27 cellular contexts compared by ENCODE assay signal in genomic region chr4:168021666-168022065, GRCh38.
DNase-seq lines count a peak whose midpoint lies in the region; ATAC-seq, FAIRE-seq and TF ChIP-seq lines count a peak whose summit lies in the region.
"Had no signal": no experiment of that assay in that cellular context is flagged by ENCODE, and none has a peak within 500 bp of the region (broad histone marks: within the 10 kb centered on the region; RNA-seq: fewer than 3 reads in every experiment).

No MANE protein-coding gene starts in this region.

- H3K4me3 ChIP-seq in astrocyte (ENCODE audit: insufficient read depth, low read depth, low read length) = no peak overlapping the region
- H3K4me3 ChIP-seq: A549, PC-9 had no signal

- H3K4me3 Mint-ChIP-seq in astrocyte (ENCODE audit: unreplicated experiment) = no peak overlapping the region
- H3K4me3 Mint-ChIP-seq: activated CD8-positive, alpha-beta T cell treated with anti-CD3 and anti-CD28 coated beads for 36 hours; activated naive CD8-positive, alpha-beta T cell treated with anti-CD3 and anti-CD28 coated beads for 36 hours; B cell; neural crest cell had no signal

- H3K79me2 ChIP-seq in astrocyte (ENCODE audit: insufficient read depth, low read length) = no peaks in the 10 kb centered on the region

- H3K9me3 Mint-ChIP-seq in astrocyte (ENCODE audit: unreplicated experiment) = peaks cover 9% of the 10 kb centered on the region

- H3K36me3 Mint-ChIP-seq in astrocyte (ENCODE audit: low read depth, unreplicated experiment) = no peaks in the 10 kb centered on the region
- H3K36me3 Mint-ChIP-seq: activated naive CD8-positive, alpha-beta T cell treated with anti-CD3 and anti-CD28 coated beads for 36 hours had no signal

- H3K27me3 ChIP-seq in astrocyte (ENCODE audit: insufficient read depth, low read length) = no peaks in the 10 kb centered on the region

- no peaks in the 10 kb centered on the region for H3K36me3 ChIP-seq in astrocyte (ENCODE audit: insufficient read depth, low read length)

- no peaks in the 10 kb centered on the region for H4K20me1 ChIP-seq in astrocyte (ENCODE audit: insufficient read depth, low read length)

- H2AFZ ChIP-seq in astrocyte (ENCODE audit: low read depth, low read length) = no peak overlapping the region
- H2AFZ ChIP-seq: PC-9 had no signal

- no peaks in the 10 kb centered on the region for H3K4me1 ChIP-seq in astrocyte (ENCODE audit: insufficient read depth, low read length)
- H3K4me1 ChIP-seq: A549, Caco-2 had no signal

- H3K9ac ChIP-seq in astrocyte (ENCODE audit: low read length) = no peak overlapping the region

- H3K27ac ChIP-seq in astrocyte (ENCODE audit: low read depth, low read length) = no peak overlapping the region
- H3K27ac ChIP-seq: A549, PC-9 had no signal

- TF ChIP-seq CTCF in astrocyte (IDR thresholded peaks at IDR 0.05; ENCODE audit: insufficient read depth, low read depth, low read length) = no peak

- H3K27ac Mint-ChIP-seq in astrocyte (ENCODE audit: unreplicated experiment) = no peak overlapping the region
- H3K27ac Mint-ChIP-seq: activated CD8-positive, alpha-beta T cell treated with anti-CD3 and anti-CD28 coated beads for 36 hours; activated naive CD8-positive, alpha-beta T cell treated with anti-CD3 and anti-CD28 coated beads for 36 hours; B cell; progenitor cell of endocrine pancreas had no signal

- H3K9me3 ChIP-seq in astrocyte (ENCODE audit: insufficient read depth, low read depth, low read length) = peaks cover 3% of the 10 kb centered on the region
- H3K9me3 ChIP-seq: A549, Caco-2 had no signal

- FAIRE-seq in A204.1 (lab: Jason Lieb, UNC) (peak; percentile 84), astrocyte (lab: Jason Lieb, UNC) (no peak)
- FAIRE-seq: A549, GM19239 had no signal

- H3K27me3 Mint-ChIP-seq in astrocyte (ENCODE audit: low read depth, unreplicated experiment) = no peaks in the 10 kb centered on the region
- H3K27me3 Mint-ChIP-seq: activated CD8-positive, alpha-beta T cell treated with anti-CD3 and anti-CD28 coated beads for 36 hours; activated naive CD8-positive, alpha-beta T cell treated with anti-CD3 and anti-CD28 coated beads for 36 hours; B cell; progenitor cell of endocrine pancreas had no signal

- H3K4me2 ChIP-seq in astrocyte (ENCODE audit: low read length) = no peak overlapping the region
- H3K4me2 ChIP-seq: A549, PC-9 had no signal

- ATAC-seq in HG02938 (IDR thresholded peaks at IDR 0.05; ENCODE audit: unreplicated experiment) = no peak
- ATAC-seq: A549; activated CD8-positive, alpha-beta T cell treated with anti-CD3 and anti-CD28 coated beads for 36 hours; HCT116 had no signal

- DNase-seq in HT-29 (ENCODE audit: low spot score) (peak; percentile 11), astrocyte (ENCODE audit: low read depth) (peak; percentile 8), glomerular visceral epithelial cell (ENCODE audit: extremely low spot score) (peak; percentile 46), NCI-H446 treated with DMSO at 0.1 percent for 48 hours (lab: John Stamatoyannopoulos, UW) (no peak), DMS114 treated with DMSO at 0.1 percent for 48 hours (lab: John Stamatoyannopoulos, UW; ENCODE audit: unreplicated experiment) (no peak), SK-N-DZ (ENCODE audit: low spot score) (no peak)
- DNase-seq: activated CD4-positive, alpha-beta T cell treated with anti-CD3 and anti-CD28 coated beads for 1 hour; activated CD8-positive, alpha-beta T cell treated with anti-CD3 and anti-CD28 coated beads for 36 hours; activated effector memory CD4-positive, alpha-beta T cell treated with Interleukin-2 at 50 U/mL for 16 hours; activated naive CD8-positive, alpha-beta T cell treated with anti-CD3 and anti-CD28 coated beads for 36 hours; Caco-2; effector CD4-positive, alpha-beta T cell; erythroblast; islet precursor cell; MM.1S; NCI-H1436; NCI-H510A; SIG-M5 had no signal

- peaks cover 5% of the 10 kb centered on the region for H3K4me1 Mint-ChIP-seq in astrocyte (ENCODE audit: low read depth, unreplicated experiment)
- H3K4me1 Mint-ChIP-seq: activated naive CD8-positive, alpha-beta T cell treated with anti-CD3 and anti-CD28 coated beads for 36 hours; B cell; neural crest cell had no signal

Comparison
In these comparisons a context has a peak if more than half of its experiments do, and no peak if none do; other contexts are left out.
1. DNase-seq: peak in HT-29 (single experiment), astrocyte (single experiment) and glomerular visceral epithelial cell (single experiment); none in NCI-H446 treated with DMSO at 0.1 percent for 48 hours (single experiment), DMS114 treated with DMSO at 0.1 percent for 48 hours (single experiment) and SK-N-DZ (single experiment).